Comparison of ENCODE assay signal across 30 cellular contexts in the genomic region with DNA sequence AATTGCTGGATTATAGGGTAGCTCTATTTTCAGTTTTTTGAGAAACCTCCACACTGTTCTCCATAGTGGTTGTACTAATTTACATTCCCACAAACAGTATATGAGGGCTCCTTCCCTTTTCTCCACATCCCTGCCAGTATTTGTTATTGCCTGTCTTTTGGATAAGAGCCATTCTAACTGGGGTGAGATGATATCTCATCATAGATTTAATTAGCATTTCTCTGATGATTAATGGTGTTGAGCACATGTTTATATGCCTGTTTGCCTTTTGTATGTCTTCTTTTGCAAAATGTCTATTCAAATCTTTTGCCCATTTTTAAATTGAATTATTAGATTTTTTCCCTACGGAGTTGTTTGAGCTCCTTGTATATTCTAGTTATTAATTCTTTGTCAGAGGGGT.
"Had no signal": no experiment of that assay in that cellular context is flagged by ENCODE, and none has a peak within 500 bp of the region (broad histone marks: within the 10 kb centered on the region; RNA-seq: fewer than 3 reads in every experiment).

No MANE protein-coding gene starts in this region.

- H3K4me1 ChIP-seq: ascending aorta, breast epithelium, colonic mucosa, gastrocnemius medialis, heart right ventricle had no signal

- H3K36me3 ChIP-seq: ascending aorta, breast epithelium, cardiac muscle cell, colonic mucosa, gastrocnemius medialis, heart right ventricle had no signal

- H3K27ac ChIP-seq: ascending aorta, breast epithelium, cardiac muscle cell, colonic mucosa, foreskin keratinocyte, gastrocnemius medialis, heart right ventricle, hepatocyte had no signal

- H3K27me3 ChIP-seq: ascending aorta, breast epithelium, cardiac muscle cell, colonic mucosa, foreskin keratinocyte, gastrocnemius medialis, heart right ventricle, hepatocyte had no signal

- H3K4me3 Mint-ChIP-seq: activated CD4-positive, alpha-beta memory T cell treated with anti-CD3 and anti-CD28 coated beads, Interleukin-2, amount 10 ng/mL, durations not matched to agents 7 days and 5 days; activated CD4-positive, alpha-beta T cell treated with anti-CD3 and anti-CD28 coated beads, Interleukin-2, amount 10 ng/mL, durations not matched to agents 7 days and 5 days; activated naive CD4-positive, alpha-beta T cell treated with anti-CD3 and anti-CD28 coated beads, Interleukin-2, amount 10 ng/mL, durations not matched to agents 7 days and 5 days; activated naive CD8-positive, alpha-beta T cell treated with anti-CD3 and anti-CD28 coated beads, Interleukin-2, amount 10 ng/mL, durations not matched to agents 7 days and 5 days; activated T-cell treated with anti-CD3 and anti-CD28 coated beads, Interleukin-2, amount 50 U/mL, for 24 hours; activated T-cell treated with anti-CD3 and anti-CD28 coated beads, Interleukin-2, amount 50 U/mL, for 72 hours; brain; WTC11 had no signal

- H3K4me1 Mint-ChIP-seq: activated CD4-positive, alpha-beta memory T cell treated with anti-CD3 and anti-CD28 coated beads, Interleukin-2, amount 10 ng/mL, durations not matched to agents 7 days and 5 days; activated CD4-positive, alpha-beta T cell treated with anti-CD3 and anti-CD28 coated beads, Interleukin-2, amount 10 ng/mL, durations not matched to agents 7 days and 5 days; activated naive CD4-positive, alpha-beta T cell treated with anti-CD3 and anti-CD28 coated beads, Interleukin-2, amount 10 ng/mL, durations not matched to agents 7 days and 5 days; activated naive CD8-positive, alpha-beta T cell treated with anti-CD3 and anti-CD28 coated beads, Interleukin-2, amount 10 ng/mL, durations not matched to agents 7 days and 5 days; brain had no signal

- H3K4me3 ChIP-seq: ascending aorta, breast epithelium, cardiac muscle cell, colonic mucosa, gastrocnemius medialis, heart right ventricle, hepatocyte had no signal

- H3K27ac Mint-ChIP-seq: activated CD4-positive, alpha-beta memory T cell treated with anti-CD3 and anti-CD28 coated beads, Interleukin-2, amount 10 ng/mL, durations not matched to agents 7 days and 5 days; activated CD4-positive, alpha-beta T cell treated with anti-CD3 and anti-CD28 coated beads, Interleukin-2, amount 10 ng/mL, durations not matched to agents 7 days and 5 days; activated naive CD4-positive, alpha-beta T cell treated with anti-CD3 and anti-CD28 coated beads, Interleukin-2, amount 10 ng/mL, durations not matched to agents 7 days and 5 days; activated naive CD4-positive, alpha-beta T cell treated with anti-CD3 and anti-CD28 coated beads, Interleukin-2, amount 50 U/mL, for 72 hours; activated naive CD8-positive, alpha-beta T cell treated with anti-CD3 and anti-CD28 coated beads, Interleukin-2, amount 10 ng/mL, durations not matched to agents 7 days and 5 days; activated T-cell treated with anti-CD3 and anti-CD28 coated beads, Interleukin-2, amount 50 U/mL, for 24 hours; activated T-cell treated with anti-CD3 and anti-CD28 coated beads, Interleukin-2, amount 50 U/mL, for 72 hours; brain; WTC11 had no signal

- H3K9me3 ChIP-seq: ascending aorta, colonic mucosa, gastrocnemius medialis had no signal

- ATAC-seq: activated naive CD4-positive, alpha-beta T cell treated with anti-CD3 and anti-CD28 coated beads, Interleukin-2, amount 50 U/mL, for 72 hours; activated T-cell treated with anti-CD3 and anti-CD28 coated beads, Interleukin-2, amount 50 U/mL, for 72 hours; esophagus mucosa; foreskin keratinocyte; gastrocnemius medialis; heart right ventricle; WTC11 had no signal

- DNase-seq: activated CD4-positive, alpha-beta memory T cell treated with anti-CD3 and anti-CD28 coated beads, Interleukin-2, amount 10 ng/mL, durations not matched to agents 7 days and 5 days; activated CD4-positive, alpha-beta T cell treated with anti-CD3 and anti-CD28 coated beads for 1 hour; activated CD4-positive, alpha-beta T cell treated with anti-CD3 and anti-CD28 coated beads for 4 hours; activated CD4-positive, alpha-beta T cell treated with anti-CD3 and anti-CD28 coated beads, Interleukin-2, amount 10 ng/mL, durations not matched to agents 7 days and 5 days; activated CD4-positive, alpha-beta T cell treated with anti-CD3 and anti-CD28 coated beads, Interleukin-2, amount 50 U/mL, for 4 hours; activated CD8-positive, alpha-beta memory T cell treated with anti-CD3 and anti-CD28 coated beads, Interleukin-2, amount 50 U/mL, for 48 hours; activated gamma-delta T cell; activated naive CD4-positive, alpha-beta T cell; activated naive CD4-positive, alpha-beta T cell treated with anti-CD3 and anti-CD28 coated beads, Interleukin-2, amount 10 ng/mL, durations not matched to agents 7 days and 5 days; activated naive CD8-positive, alpha-beta T cell treated with anti-CD3 and anti-CD28 coated beads, Interleukin-2, amount 10 ng/mL, durations not matched to agents 7 days and 5 days; activated T-cell treated with anti-CD3 and anti-CD28 coated beads for 4 hours; activated T-cell treated with anti-CD3 and anti-CD28 coated beads, Interleukin-2, amount 50 U/mL, for 24 hours; activated T-cell treated with anti-CD3 and anti-CD28 coated beads, Interleukin-2, amount 50 U/mL, for 72 hours; central memory CD4-positive, alpha-beta T cell; cerebellar nuclear complex; colonic mucosa; effector CD8-positive, alpha-beta T cell; foreskin keratinocyte; gastrocnemius medialis; glutamatergic neuron; heart right ventricle; T-helper 2 cell had no signal

- H3K27me3 Mint-ChIP-seq: activated CD4-positive, alpha-beta memory T cell treated with anti-CD3 and anti-CD28 coated beads, Interleukin-2, amount 10 ng/mL, durations not matched to agents 7 days and 5 days; activated CD4-positive, alpha-beta T cell treated with anti-CD3 and anti-CD28 coated beads, Interleukin-2, amount 10 ng/mL, durations not matched to agents 7 days and 5 days; activated naive CD4-positive, alpha-beta T cell treated with anti-CD3 and anti-CD28 coated beads, Interleukin-2, amount 10 ng/mL, durations not matched to agents 7 days and 5 days; activated naive CD8-positive, alpha-beta T cell treated with anti-CD3 and anti-CD28 coated beads, Interleukin-2, amount 10 ng/mL, durations not matched to agents 7 days and 5 days; activated T-cell treated with anti-CD3 and anti-CD28 coated beads, Interleukin-2, amount 50 U/mL, for 24 hours; brain had no signal
